Comparison of ENCODE assay signal across 9 cellular contexts in the genomic region with DNA sequence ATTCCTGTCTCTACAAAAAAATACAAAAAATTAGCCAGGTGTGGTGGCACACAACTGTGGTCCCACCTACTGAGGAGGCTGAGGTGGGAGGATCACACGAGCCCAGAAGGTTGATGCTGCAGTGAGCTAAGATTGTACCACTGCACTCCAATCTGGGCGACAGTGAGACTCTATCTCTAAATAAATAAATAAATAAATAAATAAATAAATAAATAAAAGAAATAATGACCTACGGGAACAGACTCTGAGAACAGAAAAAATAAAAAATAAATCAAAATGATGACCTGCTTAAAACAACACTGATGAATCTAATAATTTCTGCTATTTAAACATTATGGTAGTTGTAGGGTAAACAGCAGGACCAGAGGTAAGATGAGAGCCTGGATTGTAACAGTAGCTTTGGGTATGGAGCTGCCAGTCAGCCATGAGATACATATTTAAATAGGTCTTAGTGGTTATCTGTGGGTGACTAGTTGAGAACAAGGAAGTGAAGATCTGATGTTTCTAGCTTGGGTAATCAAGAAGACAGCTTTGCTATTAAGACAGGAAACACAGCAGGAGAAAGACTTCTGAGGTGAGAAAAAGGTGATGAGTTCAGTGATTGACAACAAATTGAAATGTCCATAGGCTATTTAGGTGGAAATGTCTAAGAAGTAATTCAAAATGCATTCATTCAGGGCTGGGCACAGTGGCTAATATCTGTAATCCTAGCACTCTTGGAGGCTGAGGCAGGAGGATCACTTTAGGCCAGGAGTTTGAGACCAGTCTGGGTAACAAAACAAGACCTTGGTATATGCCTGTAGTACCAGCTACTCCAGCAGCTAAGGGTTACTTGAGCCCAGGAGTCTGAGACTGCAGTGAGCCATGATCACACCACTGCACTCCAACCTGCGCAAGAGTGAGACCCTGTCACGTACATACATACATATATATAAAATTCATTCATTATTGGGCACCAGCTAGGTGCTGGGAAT. TPM values are rescaled to one million over a fixed set of nuclear protein-coding genes. Genes with fewer than 3 reads are reported as not detected.
A peak's percentile ranks its signal among the peaks of the same experiment; 100 is the strongest.
DNase-seq lines count a peak whose midpoint lies in the region; ATAC-seq, FAIRE-seq and TF ChIP-seq lines count a peak whose summit lies in the region.
"Had no signal": no experiment of that assay in that cellular context is flagged by ENCODE, and none has a peak within 500 bp of the region (broad histone marks: within the 10 kb centered on the region; RNA-seq: fewer than 3 reads in every experiment).

No MANE protein-coding gene starts in this region.

- H3K27ac Mint-ChIP-seq in activated naive CD8-positive, alpha-beta T cell treated with anti-CD3 and anti-CD28 coated beads, Interleukin-2, amount 50 U/mL, for 24 hours: peak overlapping the region; percentile 68
- H3K27ac Mint-ChIP-seq in mesothelial cell of epicardium: no peak overlapping the region

- TF ChIP-seq POLR2A in GM12892 (IDR thresholded peaks at IDR 0.05; ENCODE audit: low read depth, low read length): no peak

- peak overlapping the region; percentile 5 for H3K4me3 Mint-ChIP-seq in activated naive CD8-positive, alpha-beta T cell treated with anti-CD3 and anti-CD28 coated beads, Interleukin-2, amount 50 U/mL, for 24 hours
- H3K4me3 Mint-ChIP-seq in mesothelial cell of epicardium: no peak overlapping the region

- FAIRE-seq in GM12892 (lab: Jason Lieb, UNC): peak; percentile 83
- FAIRE-seq: H1 had no signal

- DNase-seq in GM12892 (ENCODE audit: insufficient read length) (peak; percentile 9), mesothelial cell of epicardium (ENCODE audit: low spot score in 2 of 2, unreplicated experiment in 2 of 2) (no peak), UCSD-AML1 (lab: John Stamatoyannopoulos, UW; ENCODE audit: unreplicated experiment) (no peak), GM03348 (ENCODE audit: low spot score) (no peak)
- no peak for DNase-seq in activated naive CD8-positive, alpha-beta T cell treated with anti-CD3 and anti-CD28 coated beads, Interleukin-2, amount 50 U/mL, for 24 hours
- no peak for DNase-seq in activated CD4-positive, alpha-beta T cell treated with anti-CD3 and anti-CD28 coated beads, Interleukin-2, amount 50 U/mL, for 48 hours

- no peaks in the 10 kb centered on the region for H3K9me3 Mint-ChIP-seq in activated naive CD8-positive, alpha-beta T cell treated with anti-CD3 and anti-CD28 coated beads, Interleukin-2, amount 50 U/mL, for 24 hours
- no peaks in the 10 kb centered on the region for H3K9me3 Mint-ChIP-seq in mesothelial cell of epicardium

- no peaks in the 10 kb centered on the region for H3K27me3 Mint-ChIP-seq in activated naive CD8-positive, alpha-beta T cell treated with anti-CD3 and anti-CD28 coated beads, Interleukin-2, amount 50 U/mL, for 24 hours
- no peaks in the 10 kb centered on the region for H3K27me3 Mint-ChIP-seq in mesothelial cell of epicardium (ENCODE audit: low read depth)

- TF ChIP-seq CTCF in mesothelial cell of epicardium (IDR thresholded peaks at IDR 0.05; ENCODE audit: unreplicated experiment): no peak

- ATAC-seq in GM21423 (IDR thresholded peaks at IDR 0.05; ENCODE audit: unreplicated experiment) (peak; percentile 97), HG03460 (IDR thresholded peaks at IDR 0.05; ENCODE audit: unreplicated experiment) (peak; percentile 98)
- ATAC-seq in activated naive CD8-positive, alpha-beta T cell treated with anti-CD3 and anti-CD28 coated beads, Interleukin-2, amount 50 U/mL, for 24 hours: peak; percentile 69

- peaks cover 78% of the 10 kb centered on the region for H3K4me1 Mint-ChIP-seq in activated naive CD8-positive, alpha-beta T cell treated with anti-CD3 and anti-CD28 coated beads, Interleukin-2, amount 50 U/mL, for 24 hours
- peaks cover 5% of the 10 kb centered on the region for H3K4me1 Mint-ChIP-seq in mesothelial cell of epicardium

- H3K36me3 Mint-ChIP-seq in activated naive CD8-positive, alpha-beta T cell treated with anti-CD3 and anti-CD28 coated beads, Interleukin-2, amount 50 U/mL, for 24 hours (ENCODE audit: low read depth): peaks cover 71% of the 10 kb centered on the region
- peaks cover 23% of the 10 kb centered on the region for H3K36me3 Mint-ChIP-seq in mesothelial cell of epicardium

RNA-seq across cellular contexts. Expression of a gene that starts 11.0 kb away (rescaled TPM):
- polyA plus RNA-seq in GM12892 (2012; ENCODE audit: missing spikeins): 38.1 TPM
- 88.8 to 93.1 TPM (median 91.4 TPM) in 3 replicates for total RNA-seq in mesothelial cell of epicardium
